ENCODE assay signal across 28 cellular contexts in the genomic region with DNA sequence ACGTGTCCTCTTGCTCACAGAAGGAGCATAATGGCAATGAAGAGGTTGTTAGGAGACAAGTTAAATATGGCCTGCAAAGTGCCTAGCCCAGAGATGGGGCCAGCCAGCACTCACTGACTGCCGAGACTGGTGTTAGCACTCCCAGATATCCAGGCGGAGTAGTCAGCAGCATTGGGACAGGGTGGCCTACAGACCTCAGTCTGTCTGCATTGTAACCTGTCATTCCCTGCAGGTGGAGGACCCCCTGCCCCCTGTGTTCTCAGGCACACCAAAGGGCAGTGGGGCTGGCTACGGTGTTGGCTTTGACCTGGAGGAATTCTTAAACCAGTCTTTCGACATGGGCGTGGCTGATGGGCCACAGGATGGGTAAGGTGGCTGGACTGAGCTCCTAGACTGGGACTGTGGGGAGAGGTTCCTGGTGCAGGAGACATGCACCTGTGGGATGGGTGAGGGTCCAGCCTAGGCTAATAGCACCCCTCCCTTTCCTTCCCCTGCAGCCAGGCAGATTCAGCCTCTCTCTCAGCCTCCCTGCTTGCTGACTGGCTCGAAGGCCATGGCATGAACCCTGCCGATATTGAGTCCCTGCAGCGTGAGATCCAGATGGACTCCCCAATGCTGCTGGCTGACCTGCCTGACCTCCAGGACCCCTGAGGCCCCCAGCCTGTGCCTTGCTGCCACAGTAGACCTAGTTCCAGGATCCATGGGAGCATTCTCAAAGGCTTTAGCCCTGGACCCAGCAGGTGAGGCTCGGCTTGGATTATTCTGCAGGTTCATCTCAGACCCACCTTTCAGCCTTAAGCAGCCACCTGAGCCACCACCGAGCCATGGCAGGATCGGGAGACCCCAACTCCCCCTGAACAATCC. TPM values are rescaled to one million over a fixed set of nuclear protein-coding genes. Genes with fewer than 3 reads are reported as not detected.
DNase-seq lines count a peak whose midpoint lies in the region; ATAC-seq, FAIRE-seq and TF ChIP-seq lines count a peak whose summit lies in the region.
"Had no signal": no experiment of that assay in that cellular context is flagged by ENCODE, and none has a peak within 500 bp of the region (broad histone marks: within the 10 kb centered on the region; RNA-seq: fewer than 3 reads in every experiment).

No MANE protein-coding gene starts in this region.

- peaks cover 12% of the 10 kb centered on the region for H3K79me2 ChIP-seq in HepG2 (ENCODE audit: insufficient read depth, low read length)

- no peak for TF ChIP-seq POLR2A in right lobe of liver (IDR thresholded peaks at IDR 0.05)
- TF ChIP-seq POLR2A in HepG2 (IDR thresholded peaks at IDR 0.05; ENCODE audit: insufficient read depth in 1 of 2, low read depth in 2 of 2, low read length in 2 of 2): no peak; a peak in 1 of 4 replicates
- TF ChIP-seq POLR2A in esophagus squamous epithelium (IDR thresholded peaks at IDR 0.05): no peak
- no peak for TF ChIP-seq POLR2A in ovary (IDR thresholded peaks at IDR 0.05)
- TF ChIP-seq POLR2A in vagina (IDR thresholded peaks at IDR 0.05): no peak

- H3K4me3 ChIP-seq in right lobe of liver (no peak overlapping the region), HepG2 (replicated peaks in 1 of 3; ENCODE audit: insufficient read depth in 1 of 3, low read depth in 2 of 3, low read length in 3 of 3) (no peak overlapping the region), esophagus squamous epithelium (no peak overlapping the region), ovary (no peak overlapping the region), vagina (no peak overlapping the region)
- H3K4me3 ChIP-seq: testis had no signal

- 78% methylated on average over 3 of the region's 12 CpGs for WGBS in right lobe of liver (ENCODE audit: insufficient coverage, low coverage, low lambda C conversion rate, missing lambda C conversion rate)
- 91% methylated on average over 7 of the region's 12 CpGs for WGBS in HepG2 (ENCODE audit: low lambda C conversion rate)
- 87 to 89% methylated on average over 4 to 5 of the region's 12 CpGs for WGBS in esophagus squamous epithelium, 2 donors
- 78 to 82% (median 79%) methylated on average over 12 of the region's 12 CpGs for WGBS in ovary, 3 donors

- H3K27me3 ChIP-seq in right lobe of liver (no peaks in the 10 kb centered on the region), HepG2 (ENCODE audit: control insufficient read depth in 1 of 2, insufficient read depth in 2 of 2, low read length in 2 of 2) (no peaks in the 10 kb centered on the region), esophagus squamous epithelium (no peaks in the 10 kb centered on the region), ovary (no peaks in the 10 kb centered on the region), vagina (no peaks in the 10 kb centered on the region)
- H3K27me3 ChIP-seq: testis had no signal

- BruUV-seq in HepG2 (replicated peaks; lab: Mats Ljungman, UMichigan): no TSS peak

- H3K36me3 ChIP-seq in right lobe of liver (peaks cover 0 to 24% (median 6%) of the 10 kb centered on the region in 4 donors), HepG2 (replicated peaks in 1 of 2; ENCODE audit: control insufficient read depth in 1 of 2, insufficient read depth in 2 of 2, low read length in 2 of 2) (peaks cover 13 to 41% of the 10 kb centered on the region in 2 experiments), esophagus squamous epithelium (peaks cover 26 to 55% (median 30%) of the 10 kb centered on the region in 3 donors), ovary (no peaks in the 10 kb centered on the region), vagina (peaks cover 0 to 42% of the 10 kb centered on the region in 2 donors)

- no peak overlapping the region for H3K4me2 ChIP-seq in HepG2 (ENCODE audit: low read depth, low read length)

- TF ChIP-seq CTCF in right lobe of liver (IDR thresholded peaks at IDR 0.05) (no peak), HepG2 (CRISPR knock-in tag; IDR thresholded peaks at IDR 0.05) (no peak), esophagus squamous epithelium (IDR thresholded peaks at IDR 0.05) (no peak), ovary (IDR thresholded peaks at IDR 0.05) (no peak), vagina (IDR thresholded peaks at IDR 0.05) (no peak)

- CTCF ChIA-PET in HepG2 (lab: Yijun Ruan, JAX; ENCODE audit: low intra/inter-chr PET ratio, low total read pairs): no interaction called here

- no peak for FAIRE-seq in HepG2 (lab: Jason Lieb, UNC)
- FAIRE-seq: colon, frontal cortex, GM19239 had no signal

- H3K9ac ChIP-seq in HepG2 (ENCODE audit: insufficient read depth, low read depth, low read length): no peak overlapping the region

- DNase-seq in right lobe of liver (peak in 2 of 3 donors; percentile 10 to 41), HepG2 (ENCODE audit: low spot score) (no peak), esophagus squamous epithelium (lab: John Stamatoyannopoulos, UW) (no peak), ovary (peak in 1 of 5 donors; percentile 23), vagina (ENCODE audit: extremely low spot score in 2 of 2) (no peak), Ammon's horn (ENCODE audit: low spot score) (no peak)
- no peak for DNase-seq in activated CD8-positive, alpha-beta memory T cell treated with anti-CD3 and anti-CD28 coated beads, Interleukin-2, amount 50 U/mL, for 4 hours
- DNase-seq: activated B cell treated with CpG ODN at 0.5 μM for 24 hours; activated CD4-positive, alpha-beta T cell treated with anti-CD3 and anti-CD28 coated beads, Interleukin-2, amount 50 U/mL, for 4 hours; activated gamma-delta T cell; effector memory CD4-positive, alpha-beta T cell; erythroblast; hippocampal formation; immature natural killer cell; NCI-H1092 treated with DMSO at 0.1 percent for 48 hours; NCI-H187 treated with DMSO at 0.1 percent for 48 hours; stimulated activated CD4-positive, alpha-beta T cell treated with anti-CD3 and anti-CD28 coated beads, Interleukin-12 subunit alpha, Interleukin-12 subunit beta, amount 100 ng/mL, for 4 hours; stimulated activated CD4-positive, alpha-beta T cell treated with anti-CD3 and anti-CD28 coated beads, Interleukin-4, amount 100 ng/mL, for 24 hours; stimulated activated naive CD4-positive, alpha-beta T cell; SW 1271; testis had no signal

- TF ChIP-seq EP300 in HepG2 (IDR thresholded peaks at IDR 0.05; ENCODE audit: low read depth in 2 of 2, low read length in 2 of 2): no peak
- no peak for TF ChIP-seq EP300 in HepG2 (CRISPR knock-in tag; IDR thresholded peaks at IDR 0.05; ENCODE audit: borderline replicate concordance)
- TF ChIP-seq EP300 in ovary (IDR thresholded peaks at IDR 0.05): no peak

- POLR2A ChIA-PET in HepG2 (lab: Yijun Ruan, JAX): no interaction called here

- no peak for ATAC-seq in right lobe of liver
- no peak for ATAC-seq in HepG2
- no peak for ATAC-seq in HG03045 (IDR thresholded peaks at IDR 0.05; ENCODE audit: unreplicated experiment)
- ATAC-seq: HCT116 had no signal

- no peak for TF ChIP-seq RAD21 in HepG2 (CRISPR knock-in tag; IDR thresholded peaks at IDR 0.05)

- H4K20me1 ChIP-seq in HepG2 (ENCODE audit: insufficient read depth, low read length): no peaks in the 10 kb centered on the region

- peaks cover 0 to 16% (median 3%) of the 10 kb centered on the region in 4 donors for H3K4me1 ChIP-seq in right lobe of liver
- H3K4me1 ChIP-seq in HepG2 (ENCODE audit: insufficient read depth, low read length): peaks cover 46% of the 10 kb centered on the region
- H3K4me1 ChIP-seq in esophagus squamous epithelium: peaks cover 61 to 92% (median 62%) of the 10 kb centered on the region in 3 donors
- peaks cover 39% of the 10 kb centered on the region for H3K4me1 ChIP-seq in ovary (ENCODE audit: insufficient read depth)
- H3K4me1 ChIP-seq in vagina: peaks cover 84% of the 10 kb centered on the region

- H3K9me3 ChIP-seq in right lobe of liver (no peaks in the 10 kb centered on the region), HepG2 (ENCODE audit: low read length) (no peaks in the 10 kb centered on the region), esophagus squamous epithelium (no peaks in the 10 kb centered on the region), ovary (no peaks in the 10 kb centered on the region), vagina (no peaks in the 10 kb centered on the region)
- H3K9me3 ChIP-seq: testis had no signal

- intact Hi-C loops in right lobe of liver (cut with DNase I) (no loop called here), HepG2 (cut with micrococcal nuclease; ENCODE audit: unreplicated experiment) (no loop called here), esophagus squamous epithelium (cut with DNase I) (no loop called here), ovary (cut with DNase I) (no loop called here), vagina (cut with DNase I) (no loop called here)

- in situ Hi-C loops in HepG2 (cut with HindIII; ENCODE audit: extremely low pct_ligation_motif_present, low pct_unique_long_range_greater_than_20kb): no loop called here

- H3K27ac ChIP-seq in right lobe of liver: no peak overlapping the region
- no peak overlapping the region for H3K27ac ChIP-seq in HepG2 (ENCODE audit: extremely low read length, insufficient read depth, low read length)
- peak overlapping the region in 3 of 4 donors; percentile 62 to 94 (median 92) for H3K27ac ChIP-seq in esophagus squamous epithelium
- H3K27ac ChIP-seq in ovary: peak overlapping the region; percentile 15 to 18
- H3K27ac ChIP-seq in vagina: peak overlapping the region; percentile 95
- H3K27ac ChIP-seq: C4-2B had no signal

- H2AFZ ChIP-seq in HepG2 (ENCODE audit: low read length): no peak overlapping the region

RNA-seq across cellular contexts. Expression of a gene that starts 4.2 kb away (rescaled TPM):
- total RNA-seq in right lobe of liver: 10 to 100 TPM in 2 of 6 experiments, 1 to 10 TPM in 4; 2.3 to 12.0 (median 6.5) TPM
- not detected in 2 replicates for total RNA-seq in HepG2 (2016; rRNA removed; fragmentation: Illumina TruSeq; extraction: Trizol)
- total RNA-seq in HepG2 (2016; cell fraction: cytosol; rRNA removed; fragmentation: Illumina TruSeq; extraction: Trizol; ENCODE audit: low read depth): not detected in 2 replicates
- total RNA-seq in HepG2 (2016; cell fraction: insoluble cytoplasmic fraction; rRNA removed; fragmentation: Illumina TruSeq; extraction: Trizol): 0.13 TPM in 1 of 2 replicates, not detected in the other
- total RNA-seq in HepG2 (2016; cell fraction: membrane; rRNA removed; fragmentation: Illumina TruSeq; extraction: Trizol): not detected in 2 replicates
- not detected in 2 replicates for total RNA-seq in HepG2 (2016; cell fraction: nucleus; rRNA removed; fragmentation: Illumina TruSeq; extraction: Trizol)
- polyA plus RNA-seq in HepG2 (2011; rRNA removed): 0.08 and 0.59 TPM in 2 replicates
- 0.16 and 0.23 TPM in 2 replicates for polyA plus RNA-seq in HepG2 (2011; cell fraction: cytosol; rRNA removed)
- polyA plus RNA-seq in HepG2 (2011; cell fraction: nucleus; rRNA removed): 0.23 and 0.88 TPM in 2 replicates
- 0.27 and 0.75 TPM in 2 replicates for polyA plus RNA-seq in HepG2 (2012)
- not detected in 2 replicates for polyA plus RNA-seq in HepG2 (2016; cell fraction: cytosol; fragmentation: Illumina TruSeq; extraction: Trizol; ENCODE audit: low read depth)
- not detected in 2 replicates for polyA plus RNA-seq in HepG2 (2016; cell fraction: insoluble cytoplasmic fraction; fragmentation: Illumina TruSeq; extraction: Trizol; ENCODE audit: low read depth)
- not detected in 2 replicates for polyA plus RNA-seq in HepG2 (2016; cell fraction: membrane; fragmentation: Illumina TruSeq; extraction: Trizol; ENCODE audit: low read depth)
- polyA plus RNA-seq in HepG2 (2016; cell fraction: nucleus; fragmentation: Illumina TruSeq; extraction: Trizol; ENCODE audit: insufficient read depth, low read depth): not detected in 2 replicates
- 0.12 TPM in 1 of 2 replicates, not detected in the other for polyA minus RNA-seq in HepG2 (2011; rRNA and poly(A)+ RNA removed; ENCODE audit: low replicate concordance)
- polyA minus RNA-seq in HepG2 (2011; cell fraction: cytosol; rRNA and poly(A)+ RNA removed): 0.69 TPM in 1 of 2 replicates, not detected in the other
- not detected in 2 replicates for polyA minus RNA-seq in HepG2 (2011; cell fraction: nucleus; rRNA and poly(A)+ RNA removed)
- 100 to 1,000 TPM in 1 of 4 donors, 10 to 100 TPM in 2, 1 to 10 TPM in 1; 4.3 to 365 (median 21.6) TPM for total RNA-seq in esophagus squamous epithelium
- 100 to 1,000 TPM in 5 of 7 donors, 10 to 100 TPM in 2; 46.5 to 285 (median 168) TPM for total RNA-seq in ovary
- 100 to 1,000 TPM; 179 to 380 TPM for polyA plus RNA-seq in ovary
- 205 TPM for total RNA-seq in vagina
- total RNA-seq: activated B cell treated with CpG ODN at 0.5 μM for 24 hours had no signal

RNA-seq across cellular contexts. Expression of a gene that starts 4.5 kb away (rescaled TPM):
- total RNA-seq in right lobe of liver (1 to 10 TPM; 5.7 to 9.2 (median 6.7) TPM), HepG2 (2016; rRNA removed; fragmentation: Illumina TruSeq; extraction: Trizol) (2.9 and 3.7 TPM in 2 replicates), esophagus squamous epithelium (10 to 100 TPM; 22.6 to 39.7 (median 28.1) TPM), ovary (10 to 100 TPM; 14.3 to 74.6 (median 40.6) TPM), vagina (77.3 TPM)
- total RNA-seq in HepG2 (2016; cell fraction: cytosol; rRNA removed; fragmentation: Illumina TruSeq; extraction: Trizol; ENCODE audit: low read depth): 2.7 and 3.5 TPM in 2 replicates
- total RNA-seq in HepG2 (2016; cell fraction: insoluble cytoplasmic fraction; rRNA removed; fragmentation: Illumina TruSeq; extraction: Trizol): 3.5 and 4.6 TPM in 2 replicates
- 4.4 and 4.5 TPM in 2 replicates for total RNA-seq in HepG2 (2016; cell fraction: membrane; rRNA removed; fragmentation: Illumina TruSeq; extraction: Trizol)
- 5.1 and 5.6 TPM in 2 replicates for total RNA-seq in HepG2 (2016; cell fraction: nucleus; rRNA removed; fragmentation: Illumina TruSeq; extraction: Trizol)
- polyA plus RNA-seq in HepG2 (2011; rRNA removed) (5.9 and 6.4 TPM in 2 replicates), ovary (10 to 100 TPM; 15.2 to 23.0 TPM)
- polyA plus RNA-seq in HepG2 (2011; cell fraction: cytosol; rRNA removed): 2.6 TPM in 2 replicates
- polyA plus RNA-seq in HepG2 (2011; cell fraction: nucleus; rRNA removed): 15.5 and 19.3 TPM in 2 replicates
- 4.7 and 7.2 TPM in 2 replicates for polyA plus RNA-seq in HepG2 (2012)
- 2.3 and 3.1 TPM in 2 replicates for polyA plus RNA-seq in HepG2 (2016; cell fraction: cytosol; fragmentation: Illumina TruSeq; extraction: Trizol; ENCODE audit: low read depth)
- polyA plus RNA-seq in HepG2 (2016; cell fraction: insoluble cytoplasmic fraction; fragmentation: Illumina TruSeq; extraction: Trizol; ENCODE audit: low read depth): 5.8 and 8.5 TPM in 2 replicates
- polyA plus RNA-seq in HepG2 (2016; cell fraction: membrane; fragmentation: Illumina TruSeq; extraction: Trizol; ENCODE audit: low read depth): 4.2 TPM in 2 replicates
- 12.9 and 19.5 TPM in 2 replicates for polyA plus RNA-seq in HepG2 (2016; cell fraction: nucleus; fragmentation: Illumina TruSeq; extraction: Trizol; ENCODE audit: insufficient read depth, low read depth)
- polyA minus RNA-seq in HepG2 (2011; rRNA and poly(A)+ RNA removed; ENCODE audit: low replicate concordance): 23.8 and 23.9 TPM in 2 replicates
- 4.7 and 7.5 TPM in 2 replicates for polyA minus RNA-seq in HepG2 (2011; cell fraction: cytosol; rRNA and poly(A)+ RNA removed)
- 20.3 and 20.4 TPM in 2 replicates for polyA minus RNA-seq in HepG2 (2011; cell fraction: nucleus; rRNA and poly(A)+ RNA removed)

RNA-seq across cellular contexts. Expression of a gene that starts 20.3 kb away (rescaled TPM):
- total RNA-seq in right lobe of liver: 10 to 100 TPM in 2 of 6 experiments, 1 to 10 TPM in 4; 2.3 to 27.9 (median 5.7) TPM
- total RNA-seq in HepG2 (2016; rRNA removed; fragmentation: Illumina TruSeq; extraction: Trizol): 26.2 and 27.7 TPM in 2 replicates
- total RNA-seq in HepG2 (2016; cell fraction: cytosol; rRNA removed; fragmentation: Illumina TruSeq; extraction: Trizol; ENCODE audit: low read depth): 7.2 and 9.1 TPM in 2 replicates
- total RNA-seq in HepG2 (2016; cell fraction: insoluble cytoplasmic fraction; rRNA removed; fragmentation: Illumina TruSeq; extraction: Trizol): 28.5 TPM in 2 replicates
- 9.6 and 12.5 TPM in 2 replicates for total RNA-seq in HepG2 (2016; cell fraction: membrane; rRNA removed; fragmentation: Illumina TruSeq; extraction: Trizol)
- 16.8 and 19.2 TPM in 2 replicates for total RNA-seq in HepG2 (2016; cell fraction: nucleus; rRNA removed; fragmentation: Illumina TruSeq; extraction: Trizol)
- 28.7 and 31.1 TPM in 2 replicates for polyA plus RNA-seq in HepG2 (2011; rRNA removed)
- 19.7 and 34.3 TPM in 2 replicates for polyA plus RNA-seq in HepG2 (2011; cell fraction: cytosol; rRNA removed)
- 46.3 and 48.7 TPM in 2 replicates for polyA plus RNA-seq in HepG2 (2011; cell fraction: nucleus; rRNA removed)
- 11.8 and 12.8 TPM in 2 replicates for polyA plus RNA-seq in HepG2 (2012)
- 6.7 and 10.3 TPM in 2 replicates for polyA plus RNA-seq in HepG2 (2016; cell fraction: cytosol; fragmentation: Illumina TruSeq; extraction: Trizol; ENCODE audit: low read depth)
- polyA plus RNA-seq in HepG2 (2016; cell fraction: insoluble cytoplasmic fraction; fragmentation: Illumina TruSeq; extraction: Trizol; ENCODE audit: low read depth): 27.9 and 32.0 TPM in 2 replicates
- 6.2 and 7.2 TPM in 2 replicates for polyA plus RNA-seq in HepG2 (2016; cell fraction: membrane; fragmentation: Illumina TruSeq; extraction: Trizol; ENCODE audit: low read depth)
- polyA plus RNA-seq in HepG2 (2016; cell fraction: nucleus; fragmentation: Illumina TruSeq; extraction: Trizol; ENCODE audit: insufficient read depth, low read depth): 31.9 and 36.2 TPM in 2 replicates
- 24.4 and 68.8 TPM in 2 replicates for polyA minus RNA-seq in HepG2 (2011; rRNA and poly(A)+ RNA removed; ENCODE audit: low replicate concordance)
- polyA minus RNA-seq in HepG2 (2011; cell fraction: cytosol; rRNA and poly(A)+ RNA removed): 7.4 and 11.4 TPM in 2 replicates
- polyA minus RNA-seq in HepG2 (2011; cell fraction: nucleus; rRNA and poly(A)+ RNA removed): 19.1 and 22.0 TPM in 2 replicates
- total RNA-seq in esophagus squamous epithelium: 10 to 100 TPM in 3 of 4 donors, 1 to 10 TPM in 1; 9.2 to 24.5 (median 13.0) TPM
- 10 to 100 TPM; 19.6 to 60.5 (median 26.9) TPM for total RNA-seq in ovary
- 10 to 100 TPM; 11.9 to 16.8 TPM for polyA plus RNA-seq in ovary
- total RNA-seq in vagina: 50.6 TPM

RNA-seq across cellular contexts. Expression of a gene that starts 28.2 kb away (rescaled TPM):
- total RNA-seq in right lobe of liver (under 1 TPM; 0.12 to 0.86 (median 0.54) TPM), HepG2 (2016; rRNA removed; fragmentation: Illumina TruSeq; extraction: Trizol) (not detected in 2 replicates), esophagus squamous epithelium (1 to 10 TPM in 1 of 4 donors, under 1 TPM in 2, not detected in 1; 0.45 to 1.5 (median 0.92) TPM), ovary (1 to 10 TPM in 5 of 7 donors, under 1 TPM in 2; 0.24 to 6.9 (median 2.1) TPM), vagina (1.5 TPM)
- total RNA-seq in HepG2 (2016; cell fraction: cytosol; rRNA removed; fragmentation: Illumina TruSeq; extraction: Trizol; ENCODE audit: low read depth): not detected in 2 replicates
- total RNA-seq in HepG2 (2016; cell fraction: insoluble cytoplasmic fraction; rRNA removed; fragmentation: Illumina TruSeq; extraction: Trizol): not detected in 2 replicates
- not detected in 2 replicates for total RNA-seq in HepG2 (2016; cell fraction: membrane; rRNA removed; fragmentation: Illumina TruSeq; extraction: Trizol)
- not detected in 2 replicates for total RNA-seq in HepG2 (2016; cell fraction: nucleus; rRNA removed; fragmentation: Illumina TruSeq; extraction: Trizol)
- polyA plus RNA-seq in HepG2 (2011; rRNA removed) (0.01 and 0.05 TPM in 2 replicates), ovary (1 to 10 TPM; 1.4 to 1.6 TPM)
- polyA plus RNA-seq in HepG2 (2011; cell fraction: cytosol; rRNA removed): 0.01 TPM in 1 of 2 replicates, not detected in the other
- polyA plus RNA-seq in HepG2 (2011; cell fraction: nucleus; rRNA removed): 0.73 and 0.85 TPM in 2 replicates
- 0.27 and 0.52 TPM in 2 replicates for polyA plus RNA-seq in HepG2 (2012)
- not detected in 2 replicates for polyA plus RNA-seq in HepG2 (2016; cell fraction: cytosol; fragmentation: Illumina TruSeq; extraction: Trizol; ENCODE audit: low read depth)
- polyA plus RNA-seq in HepG2 (2016; cell fraction: insoluble cytoplasmic fraction; fragmentation: Illumina TruSeq; extraction: Trizol; ENCODE audit: low read depth): not detected in 2 replicates
- polyA plus RNA-seq in HepG2 (2016; cell fraction: membrane; fragmentation: Illumina TruSeq; extraction: Trizol; ENCODE audit: low read depth): not detected in 2 replicates
- not detected in 2 replicates for polyA plus RNA-seq in HepG2 (2016; cell fraction: nucleus; fragmentation: Illumina TruSeq; extraction: Trizol; ENCODE audit: insufficient read depth, low read depth)
- polyA minus RNA-seq in HepG2 (2011; rRNA and poly(A)+ RNA removed; ENCODE audit: low replicate concordance): 0.14 TPM in 1 of 2 replicates, not detected in the other
- polyA minus RNA-seq in HepG2 (2011; cell fraction: cytosol; rRNA and poly(A)+ RNA removed): not detected in 2 replicates
- 0.13 TPM in 1 of 2 replicates, not detected in the other for polyA minus RNA-seq in HepG2 (2011; cell fraction: nucleus; rRNA and poly(A)+ RNA removed)
- total RNA-seq: renal cortical epithelial cell had no signal
- polyA plus RNA-seq: immature natural killer cell had no signal

Comparison
In these comparisons a context has a peak if more than half of its experiments do, and no peak if none do; other contexts are left out.
1. DNase-seq: peak in right lobe of liver (2 of 3); none in HepG2 (single experiment), esophagus squamous epithelium (single experiment), vagina (0 of 2), activated CD8-positive, alpha-beta memory T cell treated with anti-CD3 and anti-CD28 coated beads, Interleukin-2, amount 50 U/mL, for 4 hours (single experiment) and Ammon's horn (single experiment).
2. H3K27ac ChIP-seq: peak in esophagus squamous epithelium (3 of 4), ovary (2 of 2) and vagina (single experiment); none in right lobe of liver (0 of 3) and HepG2 (single experiment).